ENCODE assay signal across 23 cellular contexts in genomic region chr7:156802214-156802613, GRCh38.
"Had no signal": no experiment of that assay in that cellular context is flagged by ENCODE, and none has a peak within 500 bp of the region (broad histone marks: within the 10 kb centered on the region; RNA-seq: fewer than 3 reads in every experiment).

No MANE protein-coding gene starts in this region.

- H3K36me3 ChIP-seq: gastrocnemius medialis, lower lobe of right lung had no signal

- FAIRE-seq: colon, endothelial cell of umbilical vein, islet of Langerhans, keratinocyte had no signal

- H3K4me1 ChIP-seq: esophagus muscularis mucosa, gastrocnemius medialis, heart right ventricle, left lung, lower lobe of right lung had no signal

- ATAC-seq: gastrocnemius medialis, heart right ventricle, left cardiac atrium, left lung, left ventricle myocardium superior, lower lobe of right lung had no signal

- DNase-seq: dermis blood vessel endothelial cell; dorsolateral prefrontal cortex; effector CD4-positive, alpha-beta T cell; effector memory CD4-positive, alpha-beta T cell; foreskin fibroblast; foreskin melanocyte; gastrocnemius medialis; glutamatergic neuron; head of caudate nucleus; heart right ventricle; hippocampal formation; left cardiac atrium; left lung; left ventricle myocardium superior; lower lobe of right lung; mesendoderm; midbrain had no signal

- H3K4me3 ChIP-seq: coronary artery, dorsolateral prefrontal cortex, esophagus muscularis mucosa, gastrocnemius medialis, heart right ventricle, left lung, lower lobe of right lung had no signal

- H3K27me3 ChIP-seq: dorsolateral prefrontal cortex, esophagus muscularis mucosa, gastrocnemius medialis, heart right ventricle, left lung had no signal

- H3K27ac ChIP-seq: coronary artery, dorsolateral prefrontal cortex, esophagus muscularis mucosa, gastrocnemius medialis, heart right ventricle, left lung, lower lobe of right lung had no signal

- H3K9me3 ChIP-seq: esophagus muscularis mucosa, gastrocnemius medialis, heart right ventricle, left lung, lower lobe of right lung had no signal
